ENCODE assay signal across 14 cellular contexts in genomic region chr14:59342516-59343484, GRCh38.
DNase-seq lines count a peak whose midpoint lies in the region; ATAC-seq and TF ChIP-seq lines count a peak whose summit lies in the region.
"Had no signal": no experiment of that assay in that cellular context is flagged by ENCODE, and none has a peak within 500 bp of the region (broad histone marks: within the 10 kb centered on the region; RNA-seq: fewer than 3 reads in every experiment).

No MANE protein-coding gene starts in this region.

- H3K9me2 ChIP-seq in PC-3 (replicated peaks; ENCODE audit: low read length) (no peaks in the 10 kb centered on the region), Karpas-422 (replicated peaks; ENCODE audit: insufficient read depth, low read length) (no peaks in the 10 kb centered on the region)

- DNase-seq in Caco-2 (no peak), PC-3 (peak; percentile 95), cardiac muscle cell (ENCODE audit: low read depth in 1 of 2, low spot score in 1 of 2) (peak; percentile 49 to 58), nephron progenitor cell (no peak), NCI-H1930 (lab: John Stamatoyannopoulos, UW) (no peak), Karpas-422 (no peak)
- DNase-seq: activated T-cell treated with anti-CD3 and anti-CD28 coated beads, Interleukin-2, amount 50 U/mL, for 24 hours; adrenal gland; kidney; naive thymus-derived CD8-positive, alpha-beta T cell; NCI-H2227 treated with DMSO at 0.1 percent for 48 hours had no signal

- H3K27ac ChIP-seq in PC-3 (ENCODE audit: low read length) (peak overlapping the region; percentile 64), cardiac muscle cell (peak overlapping the region; percentile 70), Karpas-422 (ENCODE audit: low read length) (no peak overlapping the region)
- H3K27ac ChIP-seq: adrenal gland had no signal

- H3K27ac Mint-ChIP-seq in Caco-2 (ENCODE audit: unreplicated experiment) (peak overlapping the region; percentile 27), nephron progenitor cell (peak overlapping the region; percentile 8)
- H3K27ac Mint-ChIP-seq: activated T-cell treated with anti-CD3 and anti-CD28 coated beads, Interleukin-2, amount 50 U/mL, for 24 hours; naive thymus-derived CD8-positive, alpha-beta T cell had no signal

- peak; percentile 93 for ATAC-seq in PC-3
- ATAC-seq in GM18861 (IDR thresholded peaks at IDR 0.05; ENCODE audit: unreplicated experiment) = no peak
- no peak for ATAC-seq in HG02870 (IDR thresholded peaks at IDR 0.05; ENCODE audit: unreplicated experiment)
- ATAC-seq: activated CD4-positive, CD25-positive, alpha-beta regulatory T cell treated with anti-CD3 and anti-CD28 coated beads, Interleukin-2, amount 50 U/mL, for 24 hours; naive thymus-derived CD8-positive, alpha-beta T cell had no signal

- no peaks in the 10 kb centered on the region for H3K27me3 Mint-ChIP-seq in Caco-2 (ENCODE audit: insufficient read depth, unreplicated experiment)
- no peaks in the 10 kb centered on the region for H3K27me3 Mint-ChIP-seq in nephron progenitor cell (ENCODE audit: low read depth, poor library complexity)
- H3K27me3 Mint-ChIP-seq: activated T-cell treated with anti-CD3 and anti-CD28 coated beads, Interleukin-2, amount 50 U/mL, for 24 hours; naive thymus-derived CD8-positive, alpha-beta T cell had no signal

- H3K27me3 ChIP-seq in Caco-2 (replicated peaks; ENCODE audit: control insufficient read depth, insufficient read depth, low read length) = no peaks in the 10 kb centered on the region
- H3K27me3 ChIP-seq in PC-3 (ENCODE audit: low read length) = no peaks in the 10 kb centered on the region
- no peaks in the 10 kb centered on the region for H3K27me3 ChIP-seq in cardiac muscle cell
- no peaks in the 10 kb centered on the region for H3K27me3 ChIP-seq in Karpas-422 (ENCODE audit: low read length)
- H3K27me3 ChIP-seq: adrenal gland had no signal

- no peak for TF ChIP-seq CTCF in Caco-2 (IDR thresholded peaks at IDR 0.05; ENCODE audit: insufficient read depth in 1 of 2, low read depth in 1 of 2, low read length in 1 of 2, severe bottlenecking in 1 of 2, unreplicated experiment in 1 of 2)
- TF ChIP-seq CTCF in PC-3 (conservative IDR thresholded peaks at IDR 0.05; ENCODE audit: low read depth, low read length) = no peak
- TF ChIP-seq CTCF in cardiac muscle cell (IDR thresholded peaks at IDR 0.05; ENCODE audit: low read depth, low read length) = no peak
- no peak for TF ChIP-seq CTCF in nephron progenitor cell (IDR thresholded peaks at IDR 0.05)

- H3K4me1 ChIP-seq in Caco-2 = peaks cover 5% of the 10 kb centered on the region
- H3K4me1 ChIP-seq in PC-3 (ENCODE audit: insufficient read depth, low read length) = peaks cover 26% of the 10 kb centered on the region
- H3K4me1 ChIP-seq in cardiac muscle cell (ENCODE audit: low read depth) = peaks cover 51% of the 10 kb centered on the region
- peaks cover 13% of the 10 kb centered on the region for H3K4me1 ChIP-seq in Karpas-422 (ENCODE audit: low read length)

- H3K9ac ChIP-seq in PC-3 (ENCODE audit: low read length) (peak overlapping the region; percentile 11), Karpas-422 (ENCODE audit: low read length) (no peak overlapping the region)

- no peaks in the 10 kb centered on the region for H4K20me1 ChIP-seq in PC-3 (ENCODE audit: low read length)
- H4K20me1 ChIP-seq in Karpas-422 (ENCODE audit: insufficient read depth, low read depth, low read length) = no peaks in the 10 kb centered on the region

- CTCF ChIA-PET in Caco-2 (lab: Charles Lee) (no interaction called here), PC-3 (lab: Charles Lee) (no interaction called here)

- H2AFZ ChIP-seq in PC-3 (ENCODE audit: low read length) (peak overlapping the region; percentile 42), Karpas-422 (ENCODE audit: low read length) (no peak overlapping the region)

- H3K4me3 Mint-ChIP-seq in Caco-2 (ENCODE audit: unreplicated experiment) (no peak overlapping the region), nephron progenitor cell (no peak overlapping the region)
- H3K4me3 Mint-ChIP-seq: activated T-cell treated with anti-CD3 and anti-CD28 coated beads, Interleukin-2, amount 50 U/mL, for 24 hours; naive thymus-derived CD8-positive, alpha-beta T cell had no signal

- POLR2A ChIA-PET in Caco-2 (lab: Charles Lee) = no interaction called here
- POLR2A ChIA-PET in PC-3 (lab: Charles Lee; ENCODE audit: unreplicated experiment) = no interaction called here

- BruUV-seq in Caco-2 (replicated peaks; lab: Mats Ljungman, UMichigan) (no TSS peak), PC-3 (replicated peaks; lab: Mats Ljungman, UMichigan) (no TSS peak)

- H3K79me2 ChIP-seq in PC-3 (ENCODE audit: low read length) (no peaks in the 10 kb centered on the region), Karpas-422 (ENCODE audit: low read length) (no peaks in the 10 kb centered on the region)

- H3K9me3 ChIP-seq in Caco-2 (no peaks in the 10 kb centered on the region), PC-3 (ENCODE audit: low read length) (no peaks in the 10 kb centered on the region), cardiac muscle cell (ENCODE audit: low read depth) (no peaks in the 10 kb centered on the region), Karpas-422 (ENCODE audit: low read length) (no peaks in the 10 kb centered on the region)
- H3K9me3 ChIP-seq: adrenal gland had no signal

- H3K36me3 ChIP-seq in Caco-2 (ENCODE audit: control insufficient read depth, insufficient read depth, low read length) (no peaks in the 10 kb centered on the region), PC-3 (ENCODE audit: low read depth, low read length) (peaks cover 10% of the 10 kb centered on the region; the same call in 1 of the 2 replicates), cardiac muscle cell (peaks cover 5% of the 10 kb centered on the region), Karpas-422 (ENCODE audit: insufficient read depth, low read length) (no peaks in the 10 kb centered on the region)

- H3K4me2 ChIP-seq in PC-3 (ENCODE audit: low read length) (peak overlapping the region; percentile 65), Karpas-422 (ENCODE audit: low read depth, low read length, poor library complexity, severe bottlenecking) (no peak overlapping the region)

- H3K4me1 Mint-ChIP-seq in Caco-2 (ENCODE audit: low read depth, unreplicated experiment) = peaks cover 14% of the 10 kb centered on the region
- peaks cover 63% of the 10 kb centered on the region for H3K4me1 Mint-ChIP-seq in nephron progenitor cell
- H3K4me1 Mint-ChIP-seq: naive thymus-derived CD8-positive, alpha-beta T cell had no signal

- intact Hi-C loops in Caco-2 (cut with micrococcal nuclease; ENCODE audit: unreplicated experiment) = no loop called here
- intact Hi-C loops in PC-3 (cut with micrococcal nuclease) = no loop called here

- peaks cover 5% of the 10 kb centered on the region for H3F3A ChIP-seq in PC-3 (ENCODE audit: low read length, unreplicated experiment)

- H3K9me3 Mint-ChIP-seq in Caco-2 (ENCODE audit: unreplicated experiment) = no peaks in the 10 kb centered on the region
- H3K9me3 Mint-ChIP-seq in nephron progenitor cell = no peaks in the 10 kb centered on the region
- H3K9me3 Mint-ChIP-seq: activated T-cell treated with anti-CD3 and anti-CD28 coated beads, Interleukin-2, amount 50 U/mL, for 24 hours; naive thymus-derived CD8-positive, alpha-beta T cell had no signal

- no peak overlapping the region for H3K4me3 ChIP-seq in Caco-2 (ENCODE audit: low read depth, low read length)
- peak overlapping the region; percentile 16 for H3K4me3 ChIP-seq in PC-3 (ENCODE audit: low read length)
- no peak overlapping the region for H3K4me3 ChIP-seq in cardiac muscle cell
- no peak overlapping the region for H3K4me3 ChIP-seq in Karpas-422 (ENCODE audit: low read length)
- H3K4me3 ChIP-seq: adrenal gland had no signal

- H3K36me3 Mint-ChIP-seq in Caco-2 (ENCODE audit: insufficient read depth, unreplicated experiment) (peaks cover 13% of the 10 kb centered on the region), nephron progenitor cell (ENCODE audit: low read depth) (peaks cover 35% of the 10 kb centered on the region)

Comparison
In these comparisons a context has a peak if more than half of its experiments do, and no peak if none do; other contexts are left out.
1. DNase-seq: peak in PC-3 (single experiment) and cardiac muscle cell (2 of 2); none in Caco-2 (0 of 2), nephron progenitor cell (single experiment), NCI-H1930 (0 of 2) and Karpas-422 (single experiment).